ENCODE assay signal across 8 cellular contexts in genomic region chr7:102125127-102125561, GRCh38.
A peak's percentile ranks its signal among the peaks of the same experiment; 100 is the strongest.
DNase-seq lines count a peak whose midpoint lies in the region; ATAC-seq, FAIRE-seq and TF ChIP-seq lines count a peak whose summit lies in the region.

No MANE protein-coding gene starts in this region.

- H3K9me1 ChIP-seq in endothelial cell of umbilical vein (replicated peaks; ENCODE audit: control insufficient read depth, extremely low read depth, insufficient read depth, low read length) = no peaks in the 10 kb centered on the region

- H3K9ac ChIP-seq in Karpas-422 (ENCODE audit: low read length) (peak overlapping the region; percentile 62), endothelial cell of umbilical vein (replicated peaks; ENCODE audit: extremely low read depth, insufficient read depth, low read length) (no peak overlapping the region)

- intact Hi-C loops in endothelial cell of umbilical vein (cut with micrococcal nuclease) (loop anchor here (10.0 kb wide), 1 partner anchor 310 kb away; the partner anchor contains the start of gene CUX1), ovary (cut with DNase I) (loop anchor here in 1 of 4 donors (10.0 kb wide), 1 partner anchor 310 kb away; the partner anchor contains the start of gene CUX1)

- CTCF ChIA-PET in endothelial cell of umbilical vein (lab: Charles Lee) = no interaction called here

- H3K4me3 ChIP-seq in Karpas-422 (ENCODE audit: low read length) (peak overlapping the region; percentile 35; the same call in 1 of the 2 replicates), endothelial cell of umbilical vein (replicated peaks in 1 of 3; ENCODE audit: insufficient read depth in 1 of 3, low read depth in 1 of 3, low read length in 3 of 3) (no peak overlapping the region), ovary (no peak overlapping the region)

- peaks cover 22% of the 10 kb centered on the region for H3K4me1 Mint-ChIP-seq in endothelial cell (ENCODE audit: unreplicated experiment)

- peak; percentile 59 for DNase-seq in GM10266 (ENCODE audit: extremely low spot score)
- DNase-seq in Karpas-422 = peak; percentile 88
- DNase-seq in endothelial cell of umbilical vein (ENCODE audit: low read depth, low spot score) = peak; percentile 15
- peak in 4 of 5 donors; percentile 49 to 63 (median 56) for DNase-seq in ovary
- DNase-seq in activated gamma-delta T cell treated with Interleukin-2 at 50 U/mL for 16 hours = no peak
- DNase-seq in endothelial cell (ENCODE audit: low spot score) = no peak
- DNase-seq in stimulated activated CD4-positive, alpha-beta T cell treated with anti-CD3 and anti-CD28 coated beads, Interleukin-12 subunit alpha, Interleukin-12 subunit beta, amount 100 ng/mL, for 4 hours = no peak

- no peaks in the 10 kb centered on the region for H3K27me3 Mint-ChIP-seq in endothelial cell (ENCODE audit: unreplicated experiment)

- peaks cover 48% of the 10 kb centered on the region for H3K4me1 ChIP-seq in Karpas-422 (ENCODE audit: low read length)
- peaks cover 11% of the 10 kb centered on the region for H3K4me1 ChIP-seq in endothelial cell of umbilical vein (ENCODE audit: control insufficient read depth, extremely low read depth, insufficient read depth, low read length)
- peaks cover 14% of the 10 kb centered on the region for H3K4me1 ChIP-seq in ovary (ENCODE audit: insufficient read depth)

- H3K36me3 ChIP-seq in Karpas-422 (ENCODE audit: insufficient read depth, low read length) (peaks cover 4% of the 10 kb centered on the region; the same call in 1 of the 2 replicates), endothelial cell of umbilical vein (ENCODE audit: control insufficient read depth in 2 of 2, extremely low read depth in 1 of 2, insufficient read depth in 2 of 2, low read length in 2 of 2) (no peaks in the 10 kb centered on the region), ovary (no peaks in the 10 kb centered on the region)

- TF ChIP-seq CTCF in GM10266 (IDR thresholded peaks at IDR 0.05; ENCODE audit: control insufficient read depth, insufficient read depth, low read depth, missing control alignments) (peak; percentile 26), endothelial cell of umbilical vein (IDR thresholded peaks at IDR 0.05; ENCODE audit: extremely low read depth in 1 of 2, insufficient read depth in 1 of 2, low read depth in 1 of 2, low read length in 2 of 2) (no peak), ovary (IDR thresholded peaks at IDR 0.05) (no peak), endothelial cell (IDR thresholded peaks at IDR 0.05; ENCODE audit: unreplicated experiment) (no peak)

- dilution Hi-C loops in endothelial cell of umbilical vein (cut with MboI; ENCODE audit: extremely low pct_ligation_motif_present, low sequenced_read_pairs) = no loop called here

- H3K4me2 ChIP-seq in Karpas-422 (ENCODE audit: low read depth, low read length, poor library complexity, severe bottlenecking) (peak overlapping the region; percentile 60), endothelial cell of umbilical vein (ENCODE audit: insufficient read depth, low read length) (no peak overlapping the region)

- peaks cover 17% of the 10 kb centered on the region for H3K36me3 Mint-ChIP-seq in endothelial cell (ENCODE audit: low read depth, unreplicated experiment)

- no peak overlapping the region for H3K27ac Mint-ChIP-seq in endothelial cell (ENCODE audit: unreplicated experiment)

- no peaks in the 10 kb centered on the region for H3K9me3 ChIP-seq in Karpas-422 (ENCODE audit: low read length)
- H3K9me3 ChIP-seq in endothelial cell of umbilical vein (replicated peaks; ENCODE audit: control insufficient read depth, insufficient read depth, low read length) = no peaks in the 10 kb centered on the region
- H3K9me3 ChIP-seq in ovary = no peaks in the 10 kb centered on the region

- FAIRE-seq in endothelial cell of umbilical vein (lab: Jason Lieb, UNC) = no peak

- TF ChIP-seq EP300 in ovary (IDR thresholded peaks at IDR 0.05) = no peak

- ATAC-seq in GM21825 (IDR thresholded peaks at IDR 0.05; ENCODE audit: unreplicated experiment) = no peak

- H3K4me3 Mint-ChIP-seq in endothelial cell (ENCODE audit: unreplicated experiment) = no peak overlapping the region

- H3K9me2 ChIP-seq in Karpas-422 (replicated peaks; ENCODE audit: insufficient read depth, low read length) = no peaks in the 10 kb centered on the region

- H3K9me3 Mint-ChIP-seq in endothelial cell (ENCODE audit: unreplicated experiment) = no peaks in the 10 kb centered on the region

- H4K20me1 ChIP-seq in Karpas-422 (ENCODE audit: insufficient read depth, low read depth, low read length) (no peaks in the 10 kb centered on the region), endothelial cell of umbilical vein (replicated peaks; ENCODE audit: control insufficient read depth, extremely low read depth, insufficient read depth, low read length) (no peaks in the 10 kb centered on the region)

- H3K27me3 ChIP-seq in Karpas-422 (ENCODE audit: low read length) (no peaks in the 10 kb centered on the region), endothelial cell of umbilical vein (ENCODE audit: control insufficient read depth in 2 of 2, insufficient read depth in 2 of 2, low read length in 2 of 2) (no peaks in the 10 kb centered on the region), ovary (no peaks in the 10 kb centered on the region)

- WGBS in ovary, 3 donors = 51 to 62% (median 61%) methylated on average over 15 of the region's 15 CpGs

- H2AFZ ChIP-seq in Karpas-422 (ENCODE audit: low read length) = no peak overlapping the region
- H2AFZ ChIP-seq in endothelial cell of umbilical vein (ENCODE audit: low read depth, low read length) = no peak overlapping the region

- H3K79me2 ChIP-seq in Karpas-422 (ENCODE audit: low read length) (peaks cover 15% of the 10 kb centered on the region), endothelial cell of umbilical vein (ENCODE audit: control insufficient read depth, insufficient read depth, low read length) (no peaks in the 10 kb centered on the region)

- BruUV-seq in endothelial cell of umbilical vein (replicated peaks; lab: Mats Ljungman, UMichigan) = no TSS peak

- TF ChIP-seq POLR2A in endothelial cell of umbilical vein (IDR thresholded peaks at IDR 0.05; ENCODE audit: low read depth, low read length) (no peak), ovary (IDR thresholded peaks at IDR 0.05) (no peak)

- H3K27ac ChIP-seq in Karpas-422 (ENCODE audit: low read length) = peak overlapping the region; percentile 83
- no peak overlapping the region for H3K27ac ChIP-seq in endothelial cell of umbilical vein (ENCODE audit: insufficient read depth, low read depth, low read length)
- no peak overlapping the region for H3K27ac ChIP-seq in ovary

- POLR2A ChIA-PET in endothelial cell of umbilical vein (lab: Charles Lee) = no interaction called here

TF ChIP-seq in endothelial cell of umbilical vein, 7 proteins besides CTCF, POLR2A, EP300 and RAD21:
- TF ChIP-seq, protein P1, sequence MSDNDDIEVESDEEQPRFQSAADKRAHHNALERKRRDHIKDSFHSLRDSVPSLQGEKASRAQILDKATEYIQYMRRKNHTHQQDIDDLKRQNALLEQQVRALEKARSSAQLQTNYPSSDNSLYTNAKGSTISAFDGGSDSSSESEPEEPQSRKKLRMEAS (IDR thresholded peaks at IDR 0.05; ENCODE audit: insufficient read depth, insufficient read length) = no peak
- TF ChIP-seq FOS (IDR thresholded peaks at IDR 0.05; ENCODE audit: borderline replicate concordance, insufficient read depth, low read length) = no peak
- no peak for TF ChIP-seq EZH2 (IDR thresholded peaks at IDR 0.05; ENCODE audit: borderline replicate concordance, low read depth, low read length, severe bottlenecking)
- no peak for TF ChIP-seq MYC (IDR thresholded peaks at IDR 0.05; ENCODE audit: low read depth, low read length)
- no peak for TF ChIP-seq GATA2 (IDR thresholded peaks at IDR 0.05; ENCODE audit: insufficient read depth, insufficient read length, low read depth, low read length)
- no peak for TF ChIP-seq POLR2AphosphoS5 (IDR thresholded peaks at IDR 0.05; ENCODE audit: insufficient read depth, low read depth, low read length)
- TF ChIP-seq JUN (IDR thresholded peaks at IDR 0.05; ENCODE audit: borderline replicate concordance, insufficient read depth, insufficient read length, low read depth) = no peak
TF ChIP-seq in endothelial cell of umbilical vein: peak in this region for 0.

Comparison
In these comparisons a context has a peak if more than half of its experiments do, and no peak if none do; other contexts are left out.
1. DNase-seq: peak in GM10266 (single experiment), Karpas-422 (single experiment), endothelial cell of umbilical vein (single experiment) and ovary (4 of 5); none in activated gamma-delta T cell treated with Interleukin-2 at 50 U/mL for 16 hours (single experiment), endothelial cell (single experiment) and stimulated activated CD4-positive, alpha-beta T cell treated with anti-CD3 and anti-CD28 coated beads, Interleukin-12 subunit alpha, Interleukin-12 subunit beta, amount 100 ng/mL, for 4 hours (single experiment).